Comparison of ENCODE assay signal across 8 cellular contexts in genomic region chr6:31068738-31069340, GRCh38. TPM values are rescaled to one million over a fixed set of nuclear protein-coding genes. Genes with fewer than 3 reads are reported as not detected.
DNase-seq lines count a peak whose midpoint lies in the region; ATAC-seq and TF ChIP-seq lines count a peak whose summit lies in the region.

No MANE protein-coding gene starts in this region.

- no peak overlapping the region for H3K27ac ChIP-seq in CD4-positive, alpha-beta T cell (ENCODE audit: low read depth, low read length)
- H3K27ac ChIP-seq in HEK293 (ENCODE audit: extremely low read depth, low read depth, low read length) (no peak overlapping the region), dorsolateral prefrontal cortex (peak overlapping the region; percentile 68 to 98 (median 90)), lower lobe of right lung (no peak overlapping the region)

- H3K4me3 ChIP-seq in HEK293 (ENCODE audit: low read depth, low read length) (no peak overlapping the region), dorsolateral prefrontal cortex (peak overlapping the region in 32 of 59 donors; percentile 0 to 50 (median 26)), lower lobe of right lung (no peak overlapping the region)

- no peaks in the 10 kb centered on the region for H3K9me3 ChIP-seq in CD4-positive, alpha-beta T cell (ENCODE audit: control insufficient read depth, low read length)
- H3K9me3 ChIP-seq in HEK293 (ENCODE audit: control insufficient read depth, insufficient read depth, low read depth, low read length): no peaks in the 10 kb centered on the region
- H3K9me3 ChIP-seq in lower lobe of right lung: no peaks in the 10 kb centered on the region

- H3K36me3 ChIP-seq in HEK293 (ENCODE audit: control insufficient read depth in 2 of 2, insufficient read depth in 1 of 2, low read length in 2 of 2) (no peaks in the 10 kb centered on the region), lower lobe of right lung (no peaks in the 10 kb centered on the region)

- no peak overlapping the region for H3K27ac Mint-ChIP-seq in CD4-positive, alpha-beta T cell

- H3K4me3 Mint-ChIP-seq in CD4-positive, alpha-beta T cell: no peak overlapping the region

- peak; percentile 91 for ATAC-seq in CD4-positive, alpha-beta T cell (ENCODE audit: poor library complexity)
- ATAC-seq in lower lobe of right lung (peak; percentile 89 to 92), HG03571 (IDR thresholded peaks at IDR 0.05; ENCODE audit: unreplicated experiment) (no peak)

- H3K27me3 ChIP-seq in CD4-positive, alpha-beta T cell (ENCODE audit: control insufficient read depth, insufficient read depth, low read length): no peaks in the 10 kb centered on the region
- H3K27me3 ChIP-seq in dorsolateral prefrontal cortex (no peaks in the 10 kb centered on the region), lower lobe of right lung (ENCODE audit: low read depth) (no peaks in the 10 kb centered on the region)

- no peaks in the 10 kb centered on the region for H3K9me3 Mint-ChIP-seq in CD4-positive, alpha-beta T cell

- peak; percentile 42 to 69 (median 60) for DNase-seq in CD4-positive, alpha-beta T cell
- peak; percentile 95 for DNase-seq in NCI-H748 treated with DMSO at 0.1 percent for 48 hours (lab: John Stamatoyannopoulos, UW)
- DNase-seq in activated CD4-positive, alpha-beta T cell treated with anti-CD3 and anti-CD28 coated beads, Interleukin-2, amount 50 U/mL, for 4 hours: peak; percentile 68 to 69
- peak; percentile 21 to 91 (median 85) for DNase-seq in dorsolateral prefrontal cortex
- DNase-seq in lower lobe of right lung: peak; percentile 83
- DNase-seq in stimulated activated CD8-positive, alpha-beta memory T cell treated with anti-CD3 and anti-CD28 coated beads, Interleukin-15, amount 100 ng/mL, for 1 hour (ENCODE audit: low read depth): peak; percentile 46

- no peaks in the 10 kb centered on the region for H3K4me1 Mint-ChIP-seq in CD4-positive, alpha-beta T cell (ENCODE audit: low read depth)

- peaks cover 4% of the 10 kb centered on the region for H3K27me3 Mint-ChIP-seq in CD4-positive, alpha-beta T cell

- CTCF ChIA-PET in CD4-positive, alpha-beta T cell (lab: Charles Lee): interaction anchor here (0.7 to 1.4 kb wide), 7 partner anchors 9 to 247 kb away, joined by 3 to 5 read pairs (median 3); no protein-coding TSS in a partner anchor
- CTCF ChIA-PET in HEK293 (lab: Yijun Ruan, JAX): interaction anchor here (0.5 to 3.9 kb wide), 37 partner anchors 8 to 578 kb away, joined by 3 to 103 read pairs (median 5); partner anchors contain the start of genes ATP6V1G2, MUCL3, PSORS1C1 and VARS2

- H3K4me1 ChIP-seq in HEK293 (ENCODE audit: control insufficient read depth, insufficient read depth, low read length) (peaks cover 17% of the 10 kb centered on the region), lower lobe of right lung (peaks cover 9% of the 10 kb centered on the region)

- no peaks in the 10 kb centered on the region for H3K36me3 Mint-ChIP-seq in CD4-positive, alpha-beta T cell (ENCODE audit: low read depth)

- POLR2A ChIA-PET in CD4-positive, alpha-beta T cell (lab: Charles Lee): no interaction called here
- POLR2A ChIA-PET in HEK293 (lab: Yijun Ruan, JAX): no interaction called here

- intact Hi-C loops in CD4-positive, alpha-beta T cell (cut with DNase I, micrococcal nuclease): loop anchor here in 1 of 2 experiments (1.0 kb wide), 1 partner anchor 154 kb away; no protein-coding TSS in a partner anchor
- intact Hi-C loops in dorsolateral prefrontal cortex (cut with DNase I) (loop anchor here in 1 of 2 donors (1.0 kb wide), 1 partner anchor 155 kb away; the partner anchor contains the start of gene VARS2), lower lobe of right lung (cut with DNase I) (no loop called here)

- TF ChIP-seq CTCF in CD4-positive, alpha-beta T cell (IDR thresholded peaks at IDR 0.05): peak; percentile 81
- TF ChIP-seq CTCF in HEK293 (tag by site-specific recombination; IDR thresholded peaks at IDR 0.05) (peak; percentile 75), dorsolateral prefrontal cortex (IDR thresholded peaks at IDR 0.05 in 54 of 56, conservative IDR thresholded peaks at IDR 0.05 in 2 of 56; ENCODE audit: low read depth in 1 of 56, partially characterized antibody in 56 of 56) (peak; percentile 79 to 98 (median 95)), lower lobe of right lung (IDR thresholded peaks at IDR 0.05) (peak; percentile 96)

TF ChIP-seq in HEK293, 187 proteins besides CTCF, POLR2A, EP300 and RAD21:
- peak; percentile 95 for TF ChIP-seq MYNN (tag by site-specific recombination; IDR thresholded peaks at IDR 0.05; ENCODE audit: borderline replicate concordance)
- TF ChIP-seq ZNF660 (tag by site-specific recombination; IDR thresholded peaks at IDR 0.05): 0 out of 2 replicates have a peak, but pooled peaks have one; percentile 27
- no peak for TF ChIP-seq ZSCAN18 (tag by site-specific recombination; IDR thresholded peaks at IDR 0.05)
- TF ChIP-seq ZNF560 (tag by site-specific recombination; IDR thresholded peaks at IDR 0.05; ENCODE audit: borderline replicate concordance): no peak
- TF ChIP-seq ZNF175 (tag by site-specific recombination; IDR thresholded peaks at IDR 0.05): no peak
- TF ChIP-seq ZNF654 (tag by site-specific recombination; IDR thresholded peaks at IDR 0.05; ENCODE audit: low read depth): peak; percentile 66
- TF ChIP-seq ZNF114 (tag by site-specific recombination; IDR thresholded peaks at IDR 0.05): no peak
- TF ChIP-seq WT1 (tag by site-specific recombination; IDR thresholded peaks at IDR 0.05): no peak
- TF ChIP-seq ZBTB17 (tag by site-specific recombination; IDR thresholded peaks at IDR 0.05): 0 out of 2 replicates have a peak, but pooled peaks have one; percentile 17
- TF ChIP-seq ZNF621 (tag by site-specific recombination; IDR thresholded peaks at IDR 0.05): no peak
- TF ChIP-seq ZNF513 (tag by site-specific recombination; IDR thresholded peaks at IDR 0.05): 0 out of 2 replicates have a peak, but pooled peaks have one; percentile 10
- TF ChIP-seq ZNF335 (tag by site-specific recombination; conservative IDR thresholded peaks at IDR 0.05): peak; percentile 62; the same call in 1 of the 2 replicates

RNA-seq across cellular contexts. Expression of gene C6orf15, which starts 43.5 kb away (rescaled TPM):
- not detected for total RNA-seq in CD4-positive, alpha-beta T cell
- total RNA-seq in dorsolateral prefrontal cortex (not detected), lower lobe of right lung (not detected)

RNA-seq across cellular contexts. Expression of gene PSORS1C1, which starts 45.8 kb away (rescaled TPM):
- not detected for total RNA-seq in CD4-positive, alpha-beta T cell
- total RNA-seq in dorsolateral prefrontal cortex (10 to 100 TPM in 1 of 120 experiments, 1 to 10 TPM in 86, under 1 TPM in 30, not detected in 3; 0.11 to 11.6 (median 1.9) TPM), lower lobe of right lung (10.5 TPM)

RNA-seq across cellular contexts. Expression of gene CDSN, which starts 51.4 kb away (rescaled TPM):
- total RNA-seq in CD4-positive, alpha-beta T cell: not detected
- total RNA-seq in dorsolateral prefrontal cortex (not detected), lower lobe of right lung (not detected)

RNA-seq across cellular contexts. Expression of gene MUC22, which starts 58.6 kb away (rescaled TPM):
- total RNA-seq in CD4-positive, alpha-beta T cell: not detected
- not detected for total RNA-seq in dorsolateral prefrontal cortex
- total RNA-seq in lower lobe of right lung: not detected

Comparison
In these comparisons a context has a peak if more than half of its experiments do, and no peak if none do; other contexts are left out.
1. H3K27ac ChIP-seq: peak in dorsolateral prefrontal cortex (59 of 59); none in CD4-positive, alpha-beta T cell (single experiment), HEK293 (single experiment) and lower lobe of right lung (single experiment).
2. H3K4me3 ChIP-seq: peak in dorsolateral prefrontal cortex (32 of 59); none in HEK293 (single experiment) and lower lobe of right lung (single experiment).
3. Peak in every context shown above with its lines, with median percentiles within 50 percentile points of each other: DNase-seq and CTCF ChIP-seq.